14 cellular contexts compared by ENCODE assay signal in genomic region chr5:174729075-174729680, GRCh38. TPM values are rescaled to one million over a fixed set of nuclear protein-coding genes. Genes with fewer than 3 reads are reported as not detected.
DNase-seq lines count a peak whose midpoint lies in the region; ATAC-seq, FAIRE-seq and TF ChIP-seq lines count a peak whose summit lies in the region.
"Had no signal": no experiment of that assay in that cellular context is flagged by ENCODE, and none has a peak within 500 bp of the region (broad histone marks: within the 10 kb centered on the region; RNA-seq: fewer than 3 reads in every experiment).

No MANE protein-coding gene starts in this region.

- H3K9ac ChIP-seq in HUES64 (ENCODE audit: low read depth, low read length), result no peak overlapping the region

- TF ChIP-seq CTCF in glutamatergic neuron (IDR thresholded peaks at IDR 0.05; ENCODE audit: partially characterized antibody, unreplicated experiment) (no peak), nephron progenitor cell (IDR thresholded peaks at IDR 0.05) (no peak)

- H3K36me3 Mint-ChIP-seq in glutamatergic neuron (ENCODE audit: unreplicated experiment), result no peaks in the 10 kb centered on the region
- H3K36me3 Mint-ChIP-seq in nephron progenitor cell (ENCODE audit: low read depth), result peaks cover 23% of the 10 kb centered on the region
- H3K36me3 Mint-ChIP-seq: CD8-positive, alpha-beta memory T cell had no signal

- H3K27ac Mint-ChIP-seq in glutamatergic neuron (ENCODE audit: unreplicated experiment), result no peak overlapping the region
- H3K27ac Mint-ChIP-seq in nephron progenitor cell, result no peak overlapping the region
- H3K27ac Mint-ChIP-seq: CD8-positive, alpha-beta memory T cell had no signal

- peak overlapping the region; percentile 46 for H3K4me3 ChIP-seq in HUES64 (ENCODE audit: low read length)
- H3K4me3 ChIP-seq: SJCRH30 had no signal

- 17% methylated on average over 17 of the region's 18 CpGs for WGBS in HUES64

- DNase-seq in glutamatergic neuron (no peak), nephron progenitor cell (no peak), urothelium cell line (ENCODE audit: low spot score) (no peak), medulla oblongata (ENCODE audit: extremely low spot score) (no peak), MV-4-11 (lab: John Stamatoyannopoulos, UW) (no peak)
- DNase-seq: CD8-positive, alpha-beta memory T cell; NCI-H146; NCI-H226; NCI-H526; SJCRH30; SW 1271 had no signal

- peaks cover 25% of the 10 kb centered on the region; the same call in 1 of the 2 replicates for H3K36me3 ChIP-seq in HUES64 (ENCODE audit: insufficient read depth, low read length)

- FAIRE-seq in urothelium cell line (lab: Jason Lieb, UNC), result peak; percentile 66

- H3K4me1 Mint-ChIP-seq in glutamatergic neuron (ENCODE audit: low read depth, unreplicated experiment) (peaks cover 6% of the 10 kb centered on the region), nephron progenitor cell (peaks cover 84% of the 10 kb centered on the region)

- no peaks in the 10 kb centered on the region for H3K9me3 ChIP-seq in HUES64 (ENCODE audit: insufficient read depth, low read depth, low read length)
- H3K9me3 ChIP-seq: SJCRH30 had no signal

- peaks cover 98% of the 10 kb centered on the region for H3K27me3 ChIP-seq in HUES64 (ENCODE audit: insufficient read depth, low read length)
- H3K27me3 ChIP-seq: SJCRH30 had no signal

- peak overlapping the region; percentile 44 for H3K4me3 Mint-ChIP-seq in glutamatergic neuron (ENCODE audit: unreplicated experiment)
- peak overlapping the region; percentile 87 for H3K4me3 Mint-ChIP-seq in nephron progenitor cell
- H3K4me3 Mint-ChIP-seq: CD8-positive, alpha-beta memory T cell had no signal

- H3K27me3 Mint-ChIP-seq in glutamatergic neuron (ENCODE audit: unreplicated experiment) (peaks cover 44% of the 10 kb centered on the region), nephron progenitor cell (ENCODE audit: low read depth, poor library complexity) (peaks cover 89% of the 10 kb centered on the region)

- ATAC-seq in HG03457 (IDR thresholded peaks at IDR 0.05; ENCODE audit: unreplicated experiment), result no peak

- H3K4me1 ChIP-seq in HUES64 (ENCODE audit: insufficient read depth, low read length), result peaks cover 67% of the 10 kb centered on the region
- H3K4me1 ChIP-seq: SJCRH30 had no signal

- no peak overlapping the region for H3K27ac ChIP-seq in HUES64 (ENCODE audit: low read depth, low read length)
- H3K27ac ChIP-seq: RWPE1, SJCRH30 had no signal

- H3K9me3 Mint-ChIP-seq in glutamatergic neuron (ENCODE audit: unreplicated experiment) (peaks cover 8% of the 10 kb centered on the region), nephron progenitor cell (no peaks in the 10 kb centered on the region)

RNA-seq across cellular contexts. Expression of gene MSX2, which starts 4.8 kb away (rescaled TPM):
- 4.4 TPM for polyA plus RNA-seq in HUES64 (2013, experiment 1 of 2)
- 7.1 TPM for polyA plus RNA-seq in HUES64 (2013, experiment 2 of 2)
- total RNA-seq in glutamatergic neuron (ENCODE audit: unreplicated experiment), result not detected
- total RNA-seq: CD8-positive, alpha-beta memory T cell had no signal
- polyA plus RNA-seq: CD8-positive, alpha-beta memory T cell had no signal
